Comparison of ENCODE assay signal across 8 cellular contexts in the genomic region with DNA sequence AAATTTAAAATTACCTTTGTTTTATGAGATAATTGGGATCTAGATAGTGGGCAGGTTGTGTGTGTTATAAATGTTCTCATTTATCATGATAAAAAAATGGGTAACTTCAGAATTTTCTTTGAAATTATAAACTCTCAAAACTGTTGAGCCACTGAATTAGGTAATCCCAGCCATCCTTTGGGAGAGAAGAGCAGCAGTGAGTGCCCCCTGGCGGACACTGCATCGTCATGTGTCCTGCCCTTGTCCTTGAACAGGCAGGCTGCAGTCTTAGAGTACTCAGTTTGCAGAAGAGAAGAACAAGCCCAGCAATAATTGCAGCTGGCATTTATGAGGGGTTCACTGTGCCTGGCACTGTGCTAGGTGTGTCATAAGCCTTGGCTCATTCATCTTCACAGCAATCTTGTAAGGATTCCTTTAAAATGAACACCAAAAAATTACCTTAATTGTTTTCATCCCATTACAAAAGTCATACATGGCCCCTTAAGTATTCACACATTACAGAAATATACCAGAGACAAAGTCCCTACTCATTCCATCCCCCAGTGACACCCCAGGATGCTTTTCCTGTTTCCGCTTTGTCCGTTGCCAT.
DNase-seq lines count a peak whose midpoint lies in the region; ATAC-seq and TF ChIP-seq lines count a peak whose summit lies in the region.

No MANE protein-coding gene starts in this region.

- peak overlapping the region; percentile 89 for H2AK5ac ChIP-seq in neuronal stem cell (ENCODE audit: low read depth, low read length)

- no peaks in the 10 kb centered on the region for H3K79me1 ChIP-seq in neuronal stem cell (ENCODE audit: low read depth, low read length)

- TF ChIP-seq EP300 in suprapubic skin (IDR thresholded peaks at IDR 0.05) = no peak

- no peak overlapping the region for H3K4ac ChIP-seq in neuronal stem cell (ENCODE audit: low read length)

- H4K20me1 ChIP-seq in KMS-11 (ENCODE audit: insufficient read depth) = no peaks in the 10 kb centered on the region

- H3K79me2 ChIP-seq in KMS-11 (ENCODE audit: insufficient read depth, low read depth) = no peaks in the 10 kb centered on the region

- no peak for TF ChIP-seq POLR2A in Peyer's patch (IDR thresholded peaks at IDR 0.05)
- TF ChIP-seq POLR2A in suprapubic skin (IDR thresholded peaks at IDR 0.05) = no peak

- H3K23ac ChIP-seq in neuronal stem cell (ENCODE audit: low read depth, low read length, poor library complexity) = no peak overlapping the region

- TF ChIP-seq CTCF in KMS-11 (conservative IDR thresholded peaks at IDR 0.05; ENCODE audit: low read depth, low read length) = peak; percentile 94
- peak; percentile 54 to 94 (median 82) for TF ChIP-seq CTCF in Peyer's patch (IDR thresholded peaks at IDR 0.05)
- TF ChIP-seq CTCF in fibroblast of mammary gland (conservative IDR thresholded peaks at IDR 0.05; ENCODE audit: control insufficient read depth, insufficient read depth, low read depth, low read length) = peak; percentile 93
- TF ChIP-seq CTCF in suprapubic skin (IDR thresholded peaks at IDR 0.05) = peak; percentile 67 to 81

- H3K27me3 ChIP-seq in KMS-11 (ENCODE audit: insufficient read depth, low read depth) (no peaks in the 10 kb centered on the region), Peyer's patch (no peaks in the 10 kb centered on the region), neuronal stem cell (ENCODE audit: control insufficient read depth in 3 of 3, insufficient read depth in 3 of 3, low read depth in 1 of 3, low read length in 3 of 3) (no peaks in the 10 kb centered on the region), suprapubic skin (no peaks in the 10 kb centered on the region)

- no peak overlapping the region for H2BK120ac ChIP-seq in neuronal stem cell (ENCODE audit: low read depth, low read length)

- no peak overlapping the region for H2BK12ac ChIP-seq in neuronal stem cell (ENCODE audit: low read length)

- H3K4me2 ChIP-seq in KMS-11 (no peak overlapping the region), neuronal stem cell (ENCODE audit: insufficient read depth, low read length, poor library complexity, severe bottlenecking) (no peak overlapping the region)

- DNase-seq in GDM1 (lab: John Stamatoyannopoulos, UW) = peak; percentile 74
- peak; percentile 62 to 93 (median 88) for DNase-seq in Peyer's patch
- DNase-seq in activated T-cell treated with anti-CD3 and anti-CD28 coated beads, Interleukin-2, amount 50 U/mL, for 48 hours = peak; percentile 82 to 83
- DNase-seq in fibroblast of mammary gland (ENCODE audit: low read depth) = peak; percentile 76
- DNase-seq in neuronal stem cell (ENCODE audit: low spot score) = peak; percentile 72
- DNase-seq in suprapubic skin (ENCODE audit: low spot score in 2 of 2) = peak in 1 of 2 donors; percentile 79

- H3K4me1 ChIP-seq in KMS-11 (ENCODE audit: low read depth, poor library complexity, severe bottlenecking) = no peaks in the 10 kb centered on the region
- peaks cover 0 to 23% (median 0%) of the 10 kb centered on the region in 4 donors for H3K4me1 ChIP-seq in Peyer's patch
- H3K4me1 ChIP-seq in neuronal stem cell (ENCODE audit: control insufficient read depth in 2 of 2, insufficient read depth in 1 of 2, low read depth in 1 of 2, low read length in 2 of 2) = no peaks in the 10 kb centered on the region
- no peaks in the 10 kb centered on the region for H3K4me1 ChIP-seq in suprapubic skin

- WGBS in neuronal stem cell (ENCODE audit: extremely low coverage in 2 of 2, insufficient read length in 2 of 2, insufficient replicate concordance in 1 of 2), 2 donors = no CpG with 5 or more reads among the region's 4 CpGs
- 46% methylated on average over 4 of the region's 4 CpGs for WGBS in suprapubic skin

- no peak overlapping the region for H2AFZ ChIP-seq in KMS-11 (ENCODE audit: low read depth)
- no peak overlapping the region for H2AFZ ChIP-seq in neuronal stem cell (ENCODE audit: low read length)

- H3K18ac ChIP-seq in neuronal stem cell (ENCODE audit: low read length) = no peak overlapping the region

- H4K91ac ChIP-seq in neuronal stem cell (ENCODE audit: low read depth, low read length, poor library complexity) = no peak overlapping the region

- H3K9ac ChIP-seq in KMS-11 = no peak overlapping the region
- no peak overlapping the region for H3K9ac ChIP-seq in neuronal stem cell (ENCODE audit: low read depth, low read length, poor library complexity)

- no peaks in the 10 kb centered on the region for H3K36me3 ChIP-seq in KMS-11 (ENCODE audit: insufficient read depth)
- H3K36me3 ChIP-seq in Peyer's patch = no peaks in the 10 kb centered on the region
- H3K36me3 ChIP-seq in neuronal stem cell (replicated peaks in 1 of 2; ENCODE audit: control insufficient read depth in 2 of 2, insufficient read depth in 2 of 2, low read length in 2 of 2) = no peaks in the 10 kb centered on the region
- H3K36me3 ChIP-seq in suprapubic skin = no peaks in the 10 kb centered on the region

- no peak overlapping the region for H2BK5ac ChIP-seq in neuronal stem cell (ENCODE audit: low read length)

- H3K4me3 ChIP-seq in KMS-11 (IDR thresholded peaks at IDR 0.05; ENCODE audit: insufficient read depth, low read depth, low read length) (no peak overlapping the region), Peyer's patch (no peak overlapping the region), fibroblast of mammary gland (ENCODE audit: control insufficient read depth, low read depth, low read length) (no peak overlapping the region), neuronal stem cell (ENCODE audit: low read length in 2 of 2) (peak overlapping the region in 1 of 2 donors; percentile 22), suprapubic skin (no peak overlapping the region)

- H2BK15ac ChIP-seq in neuronal stem cell (ENCODE audit: low read length) = no peak overlapping the region

- H4K8ac ChIP-seq in neuronal stem cell (ENCODE audit: low read depth, low read length) = no peak overlapping the region

- H3K27ac ChIP-seq in KMS-11 = no peak overlapping the region
- no peak overlapping the region for H3K27ac ChIP-seq in Peyer's patch
- H3K27ac ChIP-seq in neuronal stem cell (replicated peaks; ENCODE audit: low read length) = no peak overlapping the region
- no peak overlapping the region for H3K27ac ChIP-seq in suprapubic skin

- ATAC-seq in HG03469 (IDR thresholded peaks at IDR 0.05; ENCODE audit: unreplicated experiment) = no peak

- H3K14ac ChIP-seq in neuronal stem cell (ENCODE audit: low read length) = no peak overlapping the region

- H3K9me3 ChIP-seq in Peyer's patch (no peaks in the 10 kb centered on the region), neuronal stem cell (replicated peaks in 1 of 2; ENCODE audit: control insufficient read depth in 2 of 2, insufficient read depth in 1 of 2, low read depth in 1 of 2, low read length in 2 of 2) (peaks cover 0 to 5% of the 10 kb centered on the region in 2 donors), suprapubic skin (no peaks in the 10 kb centered on the region)
